8 cellular contexts compared by ENCODE assay signal in genomic region chr3:45593708-45594601, GRCh38. TPM values are rescaled to one million over a fixed set of nuclear protein-coding genes. Genes with fewer than 3 reads are reported as not detected.
A peak's percentile ranks its signal among the peaks of the same experiment; 100 is the strongest.
DNase-seq lines count a peak whose midpoint lies in the region; ATAC-seq and TF ChIP-seq lines count a peak whose summit lies in the region.

No MANE protein-coding gene starts in this region.

- H3K4me1 ChIP-seq in HUES64 (ENCODE audit: insufficient read depth, low read length): peaks cover 26% of the 10 kb centered on the region
- peaks cover 12% of the 10 kb centered on the region for H3K4me1 ChIP-seq in parathyroid adenoma
- peaks cover 47% of the 10 kb centered on the region for H3K4me1 ChIP-seq in upper lobe of right lung

- H3K9ac ChIP-seq in HUES64 (ENCODE audit: low read depth, low read length): peak overlapping the region; percentile 91
- H3K9ac ChIP-seq in SK-N-MC (ENCODE audit: insufficient read length): peak overlapping the region; percentile 83
- peak overlapping the region; percentile 84 for H3K9ac ChIP-seq in parathyroid adenoma

- H3K27ac ChIP-seq in HUES64 (ENCODE audit: low read depth, low read length) (peak overlapping the region; percentile 81), SK-N-MC (no peak overlapping the region), parathyroid adenoma (peak overlapping the region; percentile 79), upper lobe of right lung (peak overlapping the region; percentile 94)

- peak overlapping the region; percentile 91 for H2AFZ ChIP-seq in parathyroid adenoma

- WGBS in HUES64: 2% methylated on average over 101 of the region's 101 CpGs

- peak overlapping the region; percentile 88 for H3K4me2 ChIP-seq in parathyroid adenoma (ENCODE audit: low read length)

- intact Hi-C loops in Right ventricle myocardium inferior (cut with DNase I): loop anchor here (2.0 to 5.0 kb wide), 3 partner anchors 42 to 83 kb away; no protein-coding TSS in a partner anchor
- intact Hi-C loops in upper lobe of right lung (cut with DNase I): loop anchor here (10.0 kb wide), 1 partner anchor 61 kb away; no protein-coding TSS in a partner anchor

- DNase-seq in DMS153 treated with DMSO at 0.1 percent for 48 hours (lab: John Stamatoyannopoulos, UW; ENCODE audit: unreplicated experiment) (peak; percentile 26), SK-N-MC (ENCODE audit: low read depth, low spot score) (no peak), Right ventricle myocardium inferior (ENCODE audit: missing footprints) (peak; percentile 90), upper lobe of right lung (peak; percentile 90)
- DNase-seq in activated naive CD4-positive, alpha-beta T cell treated with anti-CD3 and anti-CD28 coated beads, Interleukin-2, amount 50 U/mL, for 16 hours: peak; percentile 76

- H3K79me2 ChIP-seq in parathyroid adenoma: peaks cover 24% of the 10 kb centered on the region

- H3K9me3 ChIP-seq in HUES64 (ENCODE audit: insufficient read depth, low read depth, low read length) (no peaks in the 10 kb centered on the region), SK-N-MC (ENCODE audit: low read depth, low read length) (no peaks in the 10 kb centered on the region), parathyroid adenoma (ENCODE audit: control insufficient read depth, low read length) (no peaks in the 10 kb centered on the region), upper lobe of right lung (no peaks in the 10 kb centered on the region)

- TF ChIP-seq CTCF in parathyroid adenoma (IDR thresholded peaks at IDR 0.05) (no peak), upper lobe of right lung (IDR thresholded peaks at IDR 0.05) (no peak)

- H3K36me3 ChIP-seq in HUES64 (ENCODE audit: insufficient read depth, low read length) (no peaks in the 10 kb centered on the region), SK-N-MC (ENCODE audit: insufficient read depth, low read length) (no peaks in the 10 kb centered on the region), parathyroid adenoma (ENCODE audit: control insufficient read depth, insufficient read depth, low read length) (no peaks in the 10 kb centered on the region), upper lobe of right lung (no peaks in the 10 kb centered on the region)

- H3K27me3 ChIP-seq in HUES64 (ENCODE audit: insufficient read depth, low read length) (no peaks in the 10 kb centered on the region), parathyroid adenoma (ENCODE audit: control insufficient read depth, insufficient read depth, low read length) (no peaks in the 10 kb centered on the region), upper lobe of right lung (no peaks in the 10 kb centered on the region)

- H3K4me3 ChIP-seq in HUES64 (ENCODE audit: low read length): peak overlapping the region; percentile 71
- peak overlapping the region; percentile 78 for H3K4me3 ChIP-seq in SK-N-MC
- peak overlapping the region; percentile 81 for H3K4me3 ChIP-seq in parathyroid adenoma (ENCODE audit: low read depth, low read length)
- H3K4me3 ChIP-seq in upper lobe of right lung: peak overlapping the region; percentile 91

- ATAC-seq in GM21390 (IDR thresholded peaks at IDR 0.05; ENCODE audit: unreplicated experiment) (peak; percentile 46), Right ventricle myocardium inferior (peak; percentile 83), upper lobe of right lung (peak; percentile 89)

RNA-seq across cellular contexts. Expression of gene LIMD1, which starts 0.6 kb away (rescaled TPM):
- polyA plus RNA-seq in HUES64 (2013, experiment 1 of 2): 11.8 TPM
- polyA plus RNA-seq in HUES64 (2013, experiment 2 of 2): 10.6 TPM
- 34.1 TPM for total RNA-seq in Right ventricle myocardium inferior
- total RNA-seq in upper lobe of right lung: 103 TPM
